18 cellular contexts compared by ENCODE assay signal in the genomic region with DNA sequence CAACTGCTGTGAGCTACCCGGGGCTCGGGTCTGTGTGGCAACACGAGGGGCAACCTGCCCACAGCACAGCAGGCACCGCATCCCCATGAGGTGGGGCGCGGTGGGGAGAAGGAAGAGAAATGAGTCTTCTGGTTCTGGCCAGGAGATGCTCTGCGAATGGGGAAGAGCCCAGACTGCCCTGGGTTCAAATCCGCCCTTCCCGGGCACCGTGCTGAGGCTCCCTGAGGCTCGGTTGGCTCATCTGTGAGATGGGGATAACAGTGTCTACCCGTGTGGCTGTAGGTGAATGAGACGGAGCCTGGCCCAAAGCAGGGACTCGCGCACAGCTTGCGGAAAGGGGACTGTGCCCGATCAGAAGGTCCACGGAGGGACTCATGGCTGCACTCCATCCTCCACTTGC.
A peak's percentile ranks its signal among the peaks of the same experiment; 100 is the strongest.
DNase-seq lines count a peak whose midpoint lies in the region; ATAC-seq, FAIRE-seq and TF ChIP-seq lines count a peak whose summit lies in the region.
"Had no signal": no experiment of that assay in that cellular context is flagged by ENCODE, and none has a peak within 500 bp of the region (broad histone marks: within the 10 kb centered on the region; RNA-seq: fewer than 3 reads in every experiment).

No MANE protein-coding gene starts in this region.

- no peak overlapping the region for H3K18ac ChIP-seq in mesendoderm (ENCODE audit: low read length)

- POLR2A ChIA-PET in HepG2 (lab: Yijun Ruan, JAX): no interaction called here

- ATAC-seq in HepG2 (no peak), right lobe of liver (no peak)
- no peak for ATAC-seq in stimulated activated memory B cell treated with anti-CD40 and anti-IgM and Interleukin-4, amounts not matched to agents 10 μg/mL and 1 μg/mL and 100 μg/mL, for 72 hours
- ATAC-seq: A549 had no signal

- H2BK5ac ChIP-seq in mesendoderm (ENCODE audit: low read length): no peak overlapping the region

- no peak for DNase-seq in HepG2 (ENCODE audit: low spot score)
- DNase-seq in right lobe of liver: no peak
- no peak for DNase-seq in mesothelial cell of epicardium (ENCODE audit: low spot score in 2 of 2, unreplicated experiment in 2 of 2)
- DNase-seq in mesendoderm: no peak
- no peak for DNase-seq in NOMO-1 treated with dmso at 0.1 percent for 144 hours (lab: John Stamatoyannopoulos, UW; ENCODE audit: unreplicated experiment)
- DNase-seq in HTR-8/SVneo (ENCODE audit: insufficient read length, low spot score): no peak
- DNase-seq: AML-193; Caco-2; CD4-positive, alpha-beta T cell; GM23248; HCEC 1CT; IMR-90 had no signal

- no peak overlapping the region for H2BK15ac ChIP-seq in mesendoderm (replicated peaks; ENCODE audit: low read depth)

- H3K79me2 ChIP-seq in HepG2 (ENCODE audit: insufficient read depth, low read length): peaks cover 60% of the 10 kb centered on the region
- H3K79me2 ChIP-seq in mesendoderm (ENCODE audit: control insufficient read depth, insufficient read depth, low read length): no peaks in the 10 kb centered on the region

- no peak overlapping the region for H2AK5ac ChIP-seq in mesendoderm (ENCODE audit: low read length)

- H3K4me1 ChIP-seq in HepG2 (ENCODE audit: insufficient read depth, low read length): no peaks in the 10 kb centered on the region
- peaks cover 0 to 17% (median 4%) of the 10 kb centered on the region in 4 donors for H3K4me1 ChIP-seq in right lobe of liver
- H3K4me1 ChIP-seq in mesendoderm (ENCODE audit: control insufficient read depth, low read depth, low read length): peaks cover 3% of the 10 kb centered on the region

- no peak overlapping the region for H3K4me3 Mint-ChIP-seq in mesothelial cell of epicardium
- H3K4me3 Mint-ChIP-seq in stimulated activated memory B cell treated with anti-CD40 and anti-IgM and Interleukin-4, amounts not matched to agents 10 μg/mL and 1 μg/mL and 100 μg/mL, for 72 hours: no peak overlapping the region
- H3K4me3 Mint-ChIP-seq: CD4-positive, alpha-beta T cell had no signal

- H3K36me3 ChIP-seq in HepG2 (replicated peaks in 1 of 2; ENCODE audit: control insufficient read depth in 1 of 2, insufficient read depth in 2 of 2, low read length in 2 of 2): peaks cover 7 to 9% of the 10 kb centered on the region in 2 experiments; a peak in 2 of 5 replicates
- no peaks in the 10 kb centered on the region for H3K36me3 ChIP-seq in right lobe of liver
- H3K36me3 ChIP-seq in mesendoderm (ENCODE audit: control insufficient read depth, insufficient read depth, low read length): no peaks in the 10 kb centered on the region

- H3K4me1 Mint-ChIP-seq in mesothelial cell of epicardium: peaks cover 49% of the 10 kb centered on the region
- H3K4me1 Mint-ChIP-seq in stimulated activated memory B cell treated with anti-CD40 and anti-IgM and Interleukin-4, amounts not matched to agents 10 μg/mL and 1 μg/mL and 100 μg/mL, for 72 hours: peaks cover 73% of the 10 kb centered on the region

- H3K27me3 ChIP-seq in HepG2 (ENCODE audit: control insufficient read depth in 1 of 2, insufficient read depth in 2 of 2, low read length in 2 of 2): no peaks in the 10 kb centered on the region
- no peaks in the 10 kb centered on the region for H3K27me3 ChIP-seq in right lobe of liver
- H3K27me3 ChIP-seq in mesendoderm (ENCODE audit: insufficient read depth, low read length, poor library complexity): no peaks in the 10 kb centered on the region

- WGBS in HepG2 (ENCODE audit: low lambda C conversion rate): 98% methylated on average over 18 of the region's 18 CpGs
- WGBS in right lobe of liver (ENCODE audit: insufficient coverage, low coverage, low lambda C conversion rate, missing lambda C conversion rate): 84% methylated on average over 9 of the region's 18 CpGs
- WGBS in mesendoderm (ENCODE audit: extremely low coverage, insufficient coverage, low lambda C conversion rate): no CpG with 5 or more reads among the region's 18 CpGs

- no peak overlapping the region for H4K8ac ChIP-seq in mesendoderm (ENCODE audit: low read depth, low read length)

- H3K9me3 ChIP-seq in HepG2 (ENCODE audit: low read length) (no peaks in the 10 kb centered on the region), right lobe of liver (no peaks in the 10 kb centered on the region)
- H3K9me3 ChIP-seq: A549, Caco-2 had no signal

- TF ChIP-seq RAD21 in HepG2 (CRISPR knock-in tag; IDR thresholded peaks at IDR 0.05): no peak

- peaks cover 8% of the 10 kb centered on the region for H3K9me3 Mint-ChIP-seq in mesothelial cell of epicardium
- peaks cover 11% of the 10 kb centered on the region for H3K9me3 Mint-ChIP-seq in stimulated activated memory B cell treated with anti-CD40 and anti-IgM and Interleukin-4, amounts not matched to agents 10 μg/mL and 1 μg/mL and 100 μg/mL, for 72 hours

- H3K4ac ChIP-seq in mesendoderm (ENCODE audit: low read depth, low read length): no peak overlapping the region

- H3K27ac Mint-ChIP-seq in mesothelial cell of epicardium: peak overlapping the region; percentile 30
- H3K27ac Mint-ChIP-seq in stimulated activated memory B cell treated with anti-CD40 and anti-IgM and Interleukin-4, amounts not matched to agents 10 μg/mL and 1 μg/mL and 100 μg/mL, for 72 hours: peak overlapping the region; percentile 86
- H3K27ac Mint-ChIP-seq: CD4-positive, alpha-beta T cell had no signal

- H3K27ac ChIP-seq in HepG2 (ENCODE audit: extremely low read length, insufficient read depth, low read length) (no peak overlapping the region), right lobe of liver (no peak overlapping the region), mesendoderm (ENCODE audit: low read depth, low read length) (no peak overlapping the region)
- H3K27ac ChIP-seq: 22Rv1, A549, C4-2B, GM23248 had no signal

- CTCF ChIA-PET in HepG2 (lab: Yijun Ruan, JAX; ENCODE audit: low intra/inter-chr PET ratio, low total read pairs): no interaction called here

- FAIRE-seq in HepG2 (lab: Jason Lieb, UNC) (no peak), HTR-8/SVneo (lab: Jason Lieb, UNC) (no peak)
- FAIRE-seq: A549, D721Med, G401.6 had no signal

- H2AFZ ChIP-seq in HepG2 (ENCODE audit: low read length): no peak overlapping the region
- H2AFZ ChIP-seq: GM23248 had no signal

- no TSS peak for BruUV-seq in HepG2 (replicated peaks; lab: Mats Ljungman, UMichigan)

- H4K20me1 ChIP-seq in HepG2 (ENCODE audit: insufficient read depth, low read length): peaks cover 62% of the 10 kb centered on the region; the same call in 1 of the 2 replicates

- TF ChIP-seq POLR2A in HepG2 (IDR thresholded peaks at IDR 0.05; ENCODE audit: insufficient read depth in 1 of 2, low read depth in 2 of 2, low read length in 2 of 2): no peak
- TF ChIP-seq POLR2A in right lobe of liver (IDR thresholded peaks at IDR 0.05): no peak

- H3K23ac ChIP-seq in mesendoderm (ENCODE audit: low read length): no peak overlapping the region

- H3K56ac ChIP-seq in mesendoderm (ENCODE audit: low read length): no peak overlapping the region

- peaks cover 4% of the 10 kb centered on the region for H3K79me1 ChIP-seq in mesendoderm (ENCODE audit: low read length)

- H4K5ac ChIP-seq in mesendoderm (ENCODE audit: low read length): no peak overlapping the region

- TF ChIP-seq EP300 in HepG2 (IDR thresholded peaks at IDR 0.05; ENCODE audit: low read depth in 2 of 2, low read length in 2 of 2): no peak
- TF ChIP-seq EP300 in HepG2 (CRISPR knock-in tag; IDR thresholded peaks at IDR 0.05; ENCODE audit: borderline replicate concordance): no peak

- in situ Hi-C loops in HepG2 (cut with HindIII; ENCODE audit: extremely low pct_ligation_motif_present, low pct_unique_long_range_greater_than_20kb): no loop called here

- no peak overlapping the region for H3K4me2 ChIP-seq in HepG2 (ENCODE audit: low read depth, low read length)
- H3K4me2 ChIP-seq in mesendoderm (ENCODE audit: low read length): no peak overlapping the region
- H3K4me2 ChIP-seq: A549 had no signal

- H3K36me3 Mint-ChIP-seq in mesothelial cell of epicardium: peaks cover 10% of the 10 kb centered on the region
- peaks cover 59% of the 10 kb centered on the region for H3K36me3 Mint-ChIP-seq in stimulated activated memory B cell treated with anti-CD40 and anti-IgM and Interleukin-4, amounts not matched to agents 10 μg/mL and 1 μg/mL and 100 μg/mL, for 72 hours

- H3K27me3 Mint-ChIP-seq in mesothelial cell of epicardium (ENCODE audit: low read depth): no peaks in the 10 kb centered on the region
- no peaks in the 10 kb centered on the region for H3K27me3 Mint-ChIP-seq in stimulated activated memory B cell treated with anti-CD40 and anti-IgM and Interleukin-4, amounts not matched to agents 10 μg/mL and 1 μg/mL and 100 μg/mL, for 72 hours

- TF ChIP-seq CTCF in HepG2 (CRISPR knock-in tag; IDR thresholded peaks at IDR 0.05): no peak
- TF ChIP-seq CTCF in right lobe of liver (IDR thresholded peaks at IDR 0.05): no peak
- no peak for TF ChIP-seq CTCF in mesothelial cell of epicardium (IDR thresholded peaks at IDR 0.05; ENCODE audit: unreplicated experiment)

- H2BK120ac ChIP-seq in mesendoderm (ENCODE audit: low read depth, low read length): no peak overlapping the region

- intact Hi-C loops in HepG2 (cut with micrococcal nuclease; ENCODE audit: unreplicated experiment) (no loop called here), right lobe of liver (cut with DNase I) (no loop called here)

- no peak overlapping the region for H3K4me3 ChIP-seq in HepG2 (replicated peaks in 1 of 3; ENCODE audit: insufficient read depth in 1 of 3, low read depth in 2 of 3, low read length in 3 of 3)
- H3K4me3 ChIP-seq in right lobe of liver: no peak overlapping the region
- H3K4me3 ChIP-seq in mesendoderm (ENCODE audit: low read length): no peak overlapping the region
- H3K4me3 ChIP-seq: A549, GM23248 had no signal

- H3K9ac ChIP-seq in HepG2 (ENCODE audit: insufficient read depth, low read depth, low read length): no peak overlapping the region
- H3K9ac ChIP-seq in mesendoderm (ENCODE audit: low read length): no peak overlapping the region
- H3K9ac ChIP-seq: GM23248 had no signal

TF ChIP-seq in HepG2, 621 proteins besides CTCF, POLR2A, EP300 and RAD21 (continues in another document):
- TF ChIP-seq HDAC2 (CRISPR knock-in tag; IDR thresholded peaks at IDR 0.05) (no peak), ZNF83 (CRISPR knock-in tag; IDR thresholded peaks at IDR 0.05; ENCODE audit: borderline replicate concordance) (0 out of 2 replicates have a peak, but pooled peaks have one; percentile 40), ZSCAN21 (CRISPR knock-in tag; IDR thresholded peaks at IDR 0.05; ENCODE audit: borderline replicate concordance) (no peak)
